ENCODE assay signal across 15 cellular contexts in genomic region chr19:6216996-6217751, GRCh38.
DNase-seq lines count a peak whose midpoint lies in the region; FAIRE-seq and TF ChIP-seq lines count a peak whose summit lies in the region.
"Had no signal": no experiment of that assay in that cellular context is flagged by ENCODE, and none has a peak within 500 bp of the region (broad histone marks: within the 10 kb centered on the region; RNA-seq: fewer than 3 reads in every experiment).

No MANE protein-coding gene starts in this region.

- H3K4me1 ChIP-seq in ES-I3 (ENCODE audit: insufficient read depth, low read length) (peaks cover 13% of the 10 kb centered on the region; the same call in 1 of the 2 replicates), PC-9 (replicated peaks; ENCODE audit: insufficient read depth) (no peaks in the 10 kb centered on the region)
- H3K4me1 ChIP-seq: SJCRH30 had no signal

- no peaks in the 10 kb centered on the region for H3K36me3 ChIP-seq in ES-I3 (ENCODE audit: insufficient read depth, low read length)
- H3K36me3 ChIP-seq in PC-9 (ENCODE audit: low read depth): no peaks in the 10 kb centered on the region
- H3K36me3 ChIP-seq: SJCRH30 had no signal

- H3K27ac ChIP-seq in PC-9: no peak overlapping the region
- H3K27ac ChIP-seq: SJCRH30 had no signal

- peaks cover 2% of the 10 kb centered on the region for H3K27me3 Mint-ChIP-seq in neural crest cell (ENCODE audit: low read depth)
- H3K27me3 Mint-ChIP-seq: CD8-positive, alpha-beta memory T cell; stimulated activated naive CD8-positive, alpha-beta T cell treated with anti-CD3 and anti-CD28 coated beads, Interleukin-15, amount 100 ng/mL, for 72 hours had no signal

- H3K79me2 ChIP-seq in PC-9 (ENCODE audit: low read depth): no peaks in the 10 kb centered on the region

- no peak overlapping the region for H3K4me2 ChIP-seq in PC-9

- H3K9me2 ChIP-seq in PC-9 (ENCODE audit: insufficient read depth): no peaks in the 10 kb centered on the region

- no peaks in the 10 kb centered on the region for H3K9me3 Mint-ChIP-seq in neural crest cell
- H3K9me3 Mint-ChIP-seq: CD8-positive, alpha-beta memory T cell; stimulated activated naive CD8-positive, alpha-beta T cell treated with anti-CD3 and anti-CD28 coated beads, Interleukin-15, amount 100 ng/mL, for 72 hours had no signal

- no peaks in the 10 kb centered on the region for H4K20me1 ChIP-seq in PC-9 (ENCODE audit: insufficient read depth)

- POLR2A ChIA-PET in PC-9 (lab: Charles Lee; ENCODE audit: unreplicated experiment): no interaction called here

- H3K27ac Mint-ChIP-seq in neural crest cell (ENCODE audit: unreplicated experiment): peak overlapping the region; percentile 92
- H3K27ac Mint-ChIP-seq: CD8-positive, alpha-beta memory T cell had no signal

- no peak overlapping the region for H2AFZ ChIP-seq in PC-9

- H3K4me3 Mint-ChIP-seq in neural crest cell: peak overlapping the region; percentile 81
- H3K4me3 Mint-ChIP-seq: CD8-positive, alpha-beta memory T cell; stimulated activated naive CD8-positive, alpha-beta T cell treated with anti-CD3 and anti-CD28 coated beads, Interleukin-15, amount 100 ng/mL, for 72 hours had no signal

- peaks cover 2% of the 10 kb centered on the region for H3K36me3 Mint-ChIP-seq in neural crest cell (ENCODE audit: low read depth)

- H3K9me3 ChIP-seq in ES-I3 (ENCODE audit: control insufficient read depth, insufficient read depth, low read length) (no peaks in the 10 kb centered on the region), PC-9 (ENCODE audit: insufficient read depth, low read depth) (no peaks in the 10 kb centered on the region)
- H3K9me3 ChIP-seq: SJCRH30 had no signal

- H3F3A ChIP-seq in PC-9 (ENCODE audit: insufficient read depth, low read depth): no peaks in the 10 kb centered on the region

- DNase-seq in NCI-H2171 treated with DMSO at 0.1 percent for 48 hours (lab: John Stamatoyannopoulos, UW) (peak; percentile 65), frontal cortex (ENCODE audit: low spot score in 2 of 2) (peak; percentile 64 to 78), neural crest cell (ENCODE audit: low read depth, low spot score) (peak; percentile 55), PC-9 (no peak), SKM-1 treated with dmso at 0.1 percent for 144 hours (lab: John Stamatoyannopoulos, UW; ENCODE audit: unreplicated experiment) (no peak), SIG-M5 treated with dmso at 0.1 percent for 504 hours (lab: John Stamatoyannopoulos, UW; ENCODE audit: unreplicated experiment) (no peak)
- no peak for DNase-seq in stimulated activated CD4-positive, alpha-beta T cell treated with anti-CD3 and anti-CD28 coated beads, Interleukin-4, amount 100 ng/mL, for 4 hours
- DNase-seq: activated T-cell treated with anti-CD3 and anti-CD28 coated beads, Interleukin-2, amount 50 U/mL, for 1 hour; CD8-positive, alpha-beta memory T cell; cortex of kidney; Karpas-422; left colon; SJCRH30; stimulated activated naive CD8-positive, alpha-beta T cell treated with anti-CD3 and anti-CD28 coated beads, Interleukin-15, amount 100 ng/mL, for 72 hours had no signal

- peak overlapping the region; percentile 16 for H3K9ac ChIP-seq in ES-I3 (ENCODE audit: low read depth, low read length)

- intact Hi-C loops in PC-9 (cut with micrococcal nuclease; ENCODE audit: unreplicated experiment): no loop called here

- FAIRE-seq in frontal cortex (lab: Jason Lieb, UNC): no peak

- no peaks in the 10 kb centered on the region for H3K27me3 ChIP-seq in PC-9 (ENCODE audit: insufficient read depth, low read depth)
- H3K27me3 ChIP-seq: SJCRH30 had no signal

- CTCF ChIA-PET in PC-9 (lab: Charles Lee): interaction anchor here (0.5 kb wide), 1 partner anchor 193 kb away, joined by 5 read pairs; no protein-coding TSS in a partner anchor

- peaks cover 14% of the 10 kb centered on the region for H3K4me1 Mint-ChIP-seq in neural crest cell
- H3K4me1 Mint-ChIP-seq: stimulated activated naive CD8-positive, alpha-beta T cell treated with anti-CD3 and anti-CD28 coated beads, Interleukin-15, amount 100 ng/mL, for 72 hours had no signal

- no peak for TF ChIP-seq CTCF in neural crest cell (conservative IDR thresholded peaks at IDR 0.05)
- no peak for TF ChIP-seq CTCF in PC-9 (conservative IDR thresholded peaks at IDR 0.05)

- no peak overlapping the region for H3K4me3 ChIP-seq in PC-9
- H3K4me3 ChIP-seq: SJCRH30 had no signal

- no TSS peak for BruUV-seq in PC-9 (replicated peaks; lab: Mats Ljungman, UMichigan)

Comparison
In these comparisons a context has a peak if more than half of its experiments do, and no peak if none do; other contexts are left out.
1. DNase-seq: peak in NCI-H2171 treated with DMSO at 0.1 percent for 48 hours (single experiment), frontal cortex (2 of 2) and neural crest cell (single experiment); none in PC-9 (0 of 2), SKM-1 treated with dmso at 0.1 percent for 144 hours (single experiment), stimulated activated CD4-positive, alpha-beta T cell treated with anti-CD3 and anti-CD28 coated beads, Interleukin-4, amount 100 ng/mL, for 4 hours (0 of 2) and SIG-M5 treated with dmso at 0.1 percent for 504 hours (single experiment).